In the genomic region with DNA sequence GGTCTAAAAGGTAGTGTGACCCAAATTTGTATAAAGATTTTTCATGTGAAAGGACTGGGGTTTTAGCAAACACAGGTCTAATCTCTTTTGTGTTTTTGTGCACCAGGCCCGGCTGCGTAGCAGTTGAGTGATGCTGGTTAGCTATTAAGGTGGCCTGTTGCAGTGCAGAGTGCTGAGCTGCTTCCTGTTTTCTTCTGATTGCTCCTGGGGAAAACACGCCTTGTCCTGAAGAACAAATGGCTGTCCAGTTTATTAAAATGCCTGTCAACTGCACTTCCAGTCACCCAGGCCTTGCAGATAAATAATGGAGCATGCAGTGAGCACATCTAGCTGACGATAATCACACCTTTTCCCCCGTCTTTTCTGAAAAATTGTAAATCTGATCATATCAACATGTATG, we compare ENCODE assay signal across 8 cellular contexts. TPM values are rescaled to one million over a fixed set of nuclear protein-coding genes. Genes with fewer than 3 reads are reported as not detected.
A peak's percentile ranks its signal among the peaks of the same experiment; 100 is the strongest.
DNase-seq lines count a peak whose midpoint lies in the region; ATAC-seq and TF ChIP-seq lines count a peak whose summit lies in the region.

No MANE protein-coding gene starts in this region.

- H3K36me3 Mint-ChIP-seq in HFFc6 (ENCODE audit: low read depth): peaks cover 9% of the 10 kb centered on the region; the same call in 1 of the 2 replicates

- H3K27ac Mint-ChIP-seq in HFFc6: peak overlapping the region; percentile 97

- 1 to 3% (median 2%) methylated on average over 5 of the region's 5 CpGs for WGBS in psoas muscle, 3 donors

- intact Hi-C loops in left ventricle myocardium inferior (cut with micrococcal nuclease) (loop anchor here (5.0 kb wide), 1 partner anchor 79 kb away; no protein-coding TSS in a partner anchor), psoas muscle (cut with DNase I) (loop anchor here (5.0 to 10.0 kb wide), 7 partner anchors 84 to 696 kb away; a partner anchor contains a TSS)

- DNase-seq in GM12865 (ENCODE audit: low read depth): peak; percentile 94
- DNase-seq in HFFc6: peak; percentile 97
- DNase-seq in NAMALWA (ENCODE audit: low spot score): peak; percentile 96
- peak; percentile 95 for DNase-seq in adipocyte (ENCODE audit: low read depth)
- peak; percentile 65 for DNase-seq in left ventricle myocardium inferior
- DNase-seq in psoas muscle: peak; percentile 64 to 84
- no peak for DNase-seq in iPS-NIHi7 (ENCODE audit: extremely low spot score)

- H3K27ac ChIP-seq in left ventricle myocardium inferior (replicated peaks) (peak overlapping the region; percentile 98), psoas muscle (peak overlapping the region; percentile 93)

- H3K4me1 Mint-ChIP-seq in HFFc6 (ENCODE audit: low read depth): peaks cover 29% of the 10 kb centered on the region

- peak overlapping the region; percentile 99 for H3K9ac ChIP-seq in adipocyte (ENCODE audit: low read length)

- H3K27me3 ChIP-seq in adipocyte (replicated peaks; ENCODE audit: control insufficient read depth, insufficient read depth, low read length) (no peaks in the 10 kb centered on the region), left ventricle myocardium inferior (ENCODE audit: low read depth) (no peaks in the 10 kb centered on the region), psoas muscle (ENCODE audit: insufficient read depth in 3 of 3, low read length in 2 of 3) (no peaks in the 10 kb centered on the region)

- TF ChIP-seq CTCF in GM12865 (IDR thresholded peaks at IDR 0.05; ENCODE audit: insufficient read depth, low read depth, low read length, missing control alignments) (no peak), HFFc6 (IDR thresholded peaks at IDR 0.05) (no peak), left ventricle myocardium inferior (IDR thresholded peaks at IDR 0.05; ENCODE audit: borderline replicate concordance) (no peak), psoas muscle (IDR thresholded peaks at IDR 0.05) (no peak)

- H3K9me3 Mint-ChIP-seq in HFFc6: no peaks in the 10 kb centered on the region

- H3K4me1 ChIP-seq in adipocyte (ENCODE audit: control insufficient read depth, insufficient read depth, low read length) (peaks cover 17% of the 10 kb centered on the region), left ventricle myocardium inferior (peaks cover 45% of the 10 kb centered on the region), psoas muscle (peaks cover 12% of the 10 kb centered on the region)

- no peaks in the 10 kb centered on the region for H3K36me3 ChIP-seq in adipocyte (ENCODE audit: control insufficient read depth, insufficient read depth, low read length, severe bottlenecking)
- peaks cover 4% of the 10 kb centered on the region for H3K36me3 ChIP-seq in left ventricle myocardium inferior
- no peaks in the 10 kb centered on the region for H3K36me3 ChIP-seq in psoas muscle (ENCODE audit: insufficient read depth in 1 of 2, low read depth in 1 of 2)

- ATAC-seq in SK-N-SH treated with all-trans-retinoic acid at 6 μM for 48 hours (peak; percentile 88), psoas muscle (peak; percentile 84 to 87 (median 86))

- peaks cover 4% of the 10 kb centered on the region; the same call in 1 of the 2 replicates for H3K27me3 Mint-ChIP-seq in HFFc6 (ENCODE audit: insufficient read depth)

- H3K4me3 ChIP-seq in GM12865 (ENCODE audit: low read depth, low read length): peak overlapping the region; percentile 70
- H3K4me3 ChIP-seq in adipocyte (ENCODE audit: low read length): peak overlapping the region; percentile 100
- peak overlapping the region; percentile 89 for H3K4me3 ChIP-seq in left ventricle myocardium inferior
- peak overlapping the region; percentile 84 for H3K4me3 ChIP-seq in psoas muscle

- H3K9me3 ChIP-seq in adipocyte (ENCODE audit: control insufficient read depth, low read length): no peaks in the 10 kb centered on the region
- H3K9me3 ChIP-seq in left ventricle myocardium inferior (replicated peaks): no peaks in the 10 kb centered on the region
- no peaks in the 10 kb centered on the region for H3K9me3 ChIP-seq in psoas muscle

- peak overlapping the region; percentile 100 for H3K4me3 Mint-ChIP-seq in HFFc6

TF ChIP-seq in SK-N-SH treated with all-trans-retinoic acid at 6 μM for 48 hours, 23 proteins besides CTCF, POLR2A, EP300 and RAD21:
- TF ChIP-seq, protein P1, sequence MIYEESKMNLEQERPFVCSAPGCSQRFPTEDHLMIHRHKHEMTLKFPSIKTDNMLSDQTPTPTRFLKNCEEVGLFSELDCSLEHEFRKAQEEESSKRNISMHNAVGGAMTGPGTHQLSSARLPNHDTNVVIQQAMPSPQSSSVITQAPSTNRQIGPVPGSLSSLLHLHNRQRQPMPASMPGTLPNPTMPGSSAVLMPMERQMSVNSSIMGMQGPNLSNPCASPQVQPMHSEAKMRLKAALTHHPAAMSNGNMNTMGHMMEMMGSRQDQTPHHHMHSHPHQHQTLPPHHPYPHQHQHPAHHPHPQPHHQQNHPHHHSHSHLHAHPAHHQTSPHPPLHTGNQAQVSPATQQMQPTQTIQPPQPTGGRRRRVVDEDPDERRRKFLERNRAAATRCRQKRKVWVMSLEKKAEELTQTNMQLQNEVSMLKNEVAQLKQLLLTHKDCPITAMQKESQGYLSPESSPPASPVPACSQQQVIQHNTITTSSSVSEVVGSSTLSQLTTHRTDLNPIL (CRISPR knock-in tag; IDR thresholded peaks at IDR 0.05; ENCODE audit: low read depth): peak; percentile 47; the same call in 1 of the 2 replicates
- TF ChIP-seq, protein P2, sequence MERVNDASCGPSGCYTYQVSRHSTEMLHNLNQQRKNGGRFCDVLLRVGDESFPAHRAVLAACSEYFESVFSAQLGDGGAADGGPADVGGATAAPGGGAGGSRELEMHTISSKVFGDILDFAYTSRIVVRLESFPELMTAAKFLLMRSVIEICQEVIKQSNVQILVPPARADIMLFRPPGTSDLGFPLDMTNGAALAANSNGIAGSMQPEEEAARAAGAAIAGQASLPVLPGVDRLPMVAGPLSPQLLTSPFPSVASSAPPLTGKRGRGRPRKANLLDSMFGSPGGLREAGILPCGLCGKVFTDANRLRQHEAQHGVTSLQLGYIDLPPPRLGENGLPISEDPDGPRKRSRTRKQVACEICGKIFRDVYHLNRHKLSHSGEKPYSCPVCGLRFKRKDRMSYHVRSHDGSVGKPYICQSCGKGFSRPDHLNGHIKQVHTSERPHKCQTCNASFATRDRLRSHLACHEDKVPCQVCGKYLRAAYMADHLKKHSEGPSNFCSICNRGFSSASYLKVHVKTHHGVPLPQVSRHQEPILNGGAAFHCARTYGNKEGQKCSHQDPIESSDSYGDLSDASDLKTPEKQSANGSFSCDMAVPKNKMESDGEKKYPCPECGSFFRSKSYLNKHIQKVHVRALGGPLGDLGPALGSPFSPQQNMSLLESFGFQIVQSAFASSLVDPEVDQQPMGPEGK (CRISPR knock-in tag; IDR thresholded peaks at IDR 0.05; ENCODE audit: borderline replicate concordance): no peak
- TF ChIP-seq, protein P3, sequence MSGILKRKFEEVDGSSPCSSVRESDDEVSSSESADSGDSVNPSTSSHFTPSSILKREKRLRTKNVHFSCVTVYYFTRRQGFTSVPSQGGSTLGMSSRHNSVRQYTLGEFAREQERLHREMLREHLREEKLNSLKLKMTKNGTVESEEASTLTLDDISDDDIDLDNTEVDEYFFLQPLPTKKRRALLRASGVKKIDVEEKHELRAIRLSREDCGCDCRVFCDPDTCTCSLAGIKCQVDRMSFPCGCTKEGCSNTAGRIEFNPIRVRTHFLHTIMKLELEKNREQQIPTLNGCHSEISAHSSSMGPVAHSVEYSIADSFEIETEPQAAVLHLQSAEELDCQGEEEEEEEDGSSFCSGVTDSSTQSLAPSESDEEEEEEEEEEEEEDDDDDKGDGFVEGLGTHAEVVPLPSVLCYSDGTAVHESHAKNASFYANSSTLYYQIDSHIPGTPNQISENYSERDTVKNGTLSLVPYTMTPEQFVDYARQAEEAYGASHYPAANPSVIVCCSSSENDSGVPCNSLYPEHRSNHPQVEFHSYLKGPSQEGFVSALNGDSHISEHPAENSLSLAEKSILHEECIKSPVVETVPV (CRISPR knock-in tag; IDR thresholded peaks at IDR 0.05): no peak
- TF ChIP-seq, protein P4, sequence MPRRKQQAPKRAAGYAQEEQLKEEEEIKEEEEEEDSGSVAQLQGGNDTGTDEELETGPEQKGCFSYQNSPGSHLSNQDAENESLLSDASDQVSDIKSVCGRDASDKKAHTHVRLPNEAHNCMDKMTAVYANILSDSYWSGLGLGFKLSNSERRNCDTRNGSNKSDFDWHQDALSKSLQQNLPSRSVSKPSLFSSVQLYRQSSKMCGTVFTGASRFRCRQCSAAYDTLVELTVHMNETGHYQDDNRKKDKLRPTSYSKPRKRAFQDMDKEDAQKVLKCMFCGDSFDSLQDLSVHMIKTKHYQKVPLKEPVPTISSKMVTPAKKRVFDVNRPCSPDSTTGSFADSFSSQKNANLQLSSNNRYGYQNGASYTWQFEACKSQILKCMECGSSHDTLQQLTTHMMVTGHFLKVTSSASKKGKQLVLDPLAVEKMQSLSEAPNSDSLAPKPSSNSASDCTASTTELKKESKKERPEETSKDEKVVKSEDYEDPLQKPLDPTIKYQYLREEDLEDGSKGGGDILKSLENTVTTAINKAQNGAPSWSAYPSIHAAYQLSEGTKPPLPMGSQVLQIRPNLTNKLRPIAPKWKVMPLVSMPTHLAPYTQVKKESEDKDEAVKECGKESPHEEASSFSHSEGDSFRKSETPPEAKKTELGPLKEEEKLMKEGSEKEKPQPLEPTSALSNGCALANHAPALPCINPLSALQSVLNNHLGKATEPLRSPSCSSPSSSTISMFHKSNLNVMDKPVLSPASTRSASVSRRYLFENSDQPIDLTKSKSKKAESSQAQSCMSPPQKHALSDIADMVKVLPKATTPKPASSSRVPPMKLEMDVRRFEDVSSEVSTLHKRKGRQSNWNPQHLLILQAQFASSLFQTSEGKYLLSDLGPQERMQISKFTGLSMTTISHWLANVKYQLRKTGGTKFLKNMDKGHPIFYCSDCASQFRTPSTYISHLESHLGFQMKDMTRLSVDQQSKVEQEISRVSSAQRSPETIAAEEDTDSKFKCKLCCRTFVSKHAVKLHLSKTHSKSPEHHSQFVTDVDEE (CRISPR knock-in tag; IDR thresholded peaks at IDR 0.05): no peak

RNA-seq across cellular contexts. Expression of a gene that starts 1.8 kb away (rescaled TPM):
- total RNA-seq in HFFc6 (2021; fragmentation: NEBNext Ultra II Directional; extraction: Animal tissue kit (Norgen Biotek cat#: 25700)): 10 to 100 TPM; 27.7 to 35.6 (median 32.6) TPM
- total RNA-seq in left ventricle myocardium inferior (19.0 TPM), psoas muscle (10 to 100 TPM; 26.6 to 35.3 (median 29.7) TPM)
- 10 to 100 TPM; 17.7 to 24.8 (median 21.7) TPM for polyA plus RNA-seq in psoas muscle

RNA-seq across cellular contexts. Expression of a gene that starts 19.3 kb away (rescaled TPM):
- not detected for total RNA-seq in HFFc6 (2021; fragmentation: NEBNext Ultra II Directional; extraction: Animal tissue kit (Norgen Biotek cat#: 25700))
- not detected for total RNA-seq in left ventricle myocardium inferior
- total RNA-seq in psoas muscle: not detected
- not detected for polyA plus RNA-seq in psoas muscle

RNA-seq across cellular contexts. Expression of a gene that starts 21.1 kb away (rescaled TPM):
- total RNA-seq in HFFc6 (2021; fragmentation: NEBNext Ultra II Directional; extraction: Animal tissue kit (Norgen Biotek cat#: 25700)): 10 to 100 TPM; 23.1 to 27.3 (median 25.3) TPM
- 11.3 TPM for total RNA-seq in left ventricle myocardium inferior
- 10 to 100 TPM; 29.0 to 55.3 (median 41.3) TPM for total RNA-seq in psoas muscle
- 10 to 100 TPM in 2 of 3 donors, 1 to 10 TPM in 1; 9.8 to 22.5 (median 20.1) TPM for polyA plus RNA-seq in psoas muscle

RNA-seq across cellular contexts. Expression of a gene that starts 43.5 kb away (rescaled TPM):
- total RNA-seq in HFFc6 (2021; fragmentation: NEBNext Ultra II Directional; extraction: Animal tissue kit (Norgen Biotek cat#: 25700)): not detected
- total RNA-seq in left ventricle myocardium inferior (not detected), psoas muscle (not detected)
- not detected for polyA plus RNA-seq in psoas muscle
